ENCODE assay signal across 8 cellular contexts in the genomic region with DNA sequence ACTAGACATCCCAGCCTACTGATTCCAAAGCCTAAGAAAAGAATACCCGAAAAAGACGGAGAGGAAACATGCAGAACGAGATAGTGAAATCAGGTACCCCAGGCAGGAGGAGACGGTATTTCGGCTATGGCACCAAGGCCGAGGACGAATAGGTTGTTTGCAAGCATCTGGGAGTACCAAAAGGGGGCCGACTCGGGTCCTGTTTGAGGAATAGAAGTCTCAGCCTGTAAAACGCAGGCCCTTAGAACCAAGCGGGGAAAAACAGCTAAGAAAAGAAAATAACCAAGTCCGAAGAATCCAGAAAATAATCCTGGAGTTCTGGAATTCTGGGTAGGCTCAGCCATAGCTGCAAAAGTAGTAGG. TPM values are rescaled to one million over a fixed set of nuclear protein-coding genes. Genes with fewer than 3 reads are reported as not detected.
DNase-seq lines count a peak whose midpoint lies in the region; ATAC-seq and TF ChIP-seq lines count a peak whose summit lies in the region.

No MANE protein-coding gene starts in this region.

- no peak for ATAC-seq in natural killer cell

- DNase-seq in GM23248 (peak; percentile 54), SJCRH30 (no peak), dermis blood vessel endothelial cell (peak; percentile 39), natural killer cell (no peak), NCI-H128 (lab: John Stamatoyannopoulos, UW; ENCODE audit: unreplicated experiment) (no peak), cerebellar cortex (ENCODE audit: low spot score) (no peak), GM19240 (ENCODE audit: insufficient read length, low spot score) (no peak), amniotic stem cell (lab: John Stamatoyannopoulos, UW) (no peak)

- peaks cover 15% of the 10 kb centered on the region for H3K4me1 ChIP-seq in GM23248 (ENCODE audit: insufficient read depth)
- H3K4me1 ChIP-seq in SJCRH30: no peaks in the 10 kb centered on the region

- peak overlapping the region; percentile 96 for H3K4me2 ChIP-seq in GM23248 (ENCODE audit: unreplicated experiment)

- H3K4me3 ChIP-seq in GM23248 (peak overlapping the region; percentile 99), SJCRH30 (peak overlapping the region; percentile 79)

- H3K36me3 Mint-ChIP-seq in natural killer cell: peaks cover 9% of the 10 kb centered on the region

- intact Hi-C loops in natural killer cell (cut with micrococcal nuclease): no loop called here

- H3K9me3 ChIP-seq in GM23248 (ENCODE audit: low read depth): no peaks in the 10 kb centered on the region
- no peaks in the 10 kb centered on the region for H3K9me3 ChIP-seq in SJCRH30 (replicated peaks)

- peak overlapping the region; percentile 96 for H2AFZ ChIP-seq in GM23248

- peak overlapping the region; percentile 97 to 98 for H3K27ac Mint-ChIP-seq in natural killer cell

- peaks cover 18% of the 10 kb centered on the region; the same call in 1 of the 2 replicates for H3K36me3 ChIP-seq in GM23248 (ENCODE audit: low read depth)
- peaks cover 26% of the 10 kb centered on the region for H3K36me3 ChIP-seq in SJCRH30

- H3K79me2 ChIP-seq in GM23248 (ENCODE audit: insufficient read depth): peaks cover 25% of the 10 kb centered on the region

- no peaks in the 10 kb centered on the region for H3F3A ChIP-seq in GM23248 (ENCODE audit: insufficient read depth)

- H3K27ac ChIP-seq in GM23248: peak overlapping the region; percentile 92
- H3K27ac ChIP-seq in SJCRH30: peak overlapping the region; percentile 97

- 0 to 2% methylated on average over 12 of the region's 12 CpGs for WGBS in GM23248 (ENCODE audit: low coverage in 1 of 2, low lambda C conversion rate in 2 of 2, missing lambda C conversion rate in 2 of 2), 2 experiments

- in situ Hi-C loops in GM23248 (cut with MboI): loop anchor here (5.0 to 10.0 kb wide), 2 partner anchors 65 to 138 kb away; partner anchors contain the start of gene TAC4

- H3K9ac ChIP-seq in GM23248: peak overlapping the region; percentile 97

- no peaks in the 10 kb centered on the region for H3K9me2 ChIP-seq in GM23248 (ENCODE audit: insufficient read depth)

- H3K4me3 Mint-ChIP-seq in natural killer cell: peak overlapping the region; percentile 96

- no peak for TF ChIP-seq CTCF in natural killer cell (IDR thresholded peaks at IDR 0.05)

- H3K9me3 Mint-ChIP-seq in natural killer cell: no peaks in the 10 kb centered on the region

- H3K27me3 ChIP-seq in GM23248 (replicated peaks; ENCODE audit: insufficient read depth) (no peaks in the 10 kb centered on the region), SJCRH30 (no peaks in the 10 kb centered on the region)

- no peaks in the 10 kb centered on the region for H4K20me1 ChIP-seq in GM23248 (ENCODE audit: insufficient read depth)

- peaks cover 53 to 57% of the 10 kb centered on the region in 2 donors for H3K4me1 Mint-ChIP-seq in natural killer cell

- H3K27me3 Mint-ChIP-seq in natural killer cell (ENCODE audit: low read depth in 2 of 2): no peaks in the 10 kb centered on the region

RNA-seq across cellular contexts. Expression of gene SLC35B1, which starts 0.5 kb away (rescaled TPM):
- 38.3 and 71.7 TPM in 2 replicates for total RNA-seq in GM23248 (2014; rRNA removed; shearing (Covaris generic))
- polyA plus RNA-seq in GM23248 (2016; fragmentation: Nextera tagmentation; extraction: Ambion mirVana): 66.5 and 70.3 TPM in 2 replicates
- 48.9 and 52.2 TPM in 2 replicates for total RNA-seq in SJCRH30 (2014; rRNA removed; shearing (Covaris generic))
- 56.9 and 58.9 TPM in 2 replicates for total RNA-seq in dermis blood vessel endothelial cell
- total RNA-seq in natural killer cell: 100 to 1,000 TPM in 1 of 3 donors, 10 to 100 TPM in 2; 74.0 to 121 (median 90.2) TPM

RNA-seq across cellular contexts. Expression of gene SPOP, which starts 29.3 kb away (rescaled TPM):
- total RNA-seq in GM23248 (2014; rRNA removed; shearing (Covaris generic)): 40.5 and 69.8 TPM in 2 replicates
- 64.1 and 66.0 TPM in 2 replicates for polyA plus RNA-seq in GM23248 (2016; fragmentation: Nextera tagmentation; extraction: Ambion mirVana)
- total RNA-seq in SJCRH30 (2014; rRNA removed; shearing (Covaris generic)): 31.3 and 33.0 TPM in 2 replicates
- total RNA-seq in dermis blood vessel endothelial cell (127 and 144 TPM in 2 replicates), natural killer cell (10 to 100 TPM; 45.4 to 56.5 (median 54.7) TPM)

RNA-seq across cellular contexts. Expression of gene FAM117A, which starts 56.7 kb away (rescaled TPM):
- 4.0 and 10.2 TPM in 2 replicates for total RNA-seq in GM23248 (2014; rRNA removed; shearing (Covaris generic))
- polyA plus RNA-seq in GM23248 (2016; fragmentation: Nextera tagmentation; extraction: Ambion mirVana): 1.8 and 2.1 TPM in 2 replicates
- total RNA-seq in SJCRH30 (2014; rRNA removed; shearing (Covaris generic)): 9.2 and 10.1 TPM in 2 replicates
- total RNA-seq in dermis blood vessel endothelial cell: 15.5 and 25.4 TPM in 2 replicates
- total RNA-seq in natural killer cell: 10 to 100 TPM; 55.2 to 88.4 (median 79.2) TPM

Comparison
In these comparisons a context has a peak if more than half of its experiments do, and no peak if none do; other contexts are left out.
1. DNase-seq: peak in GM23248 (single experiment) and dermis blood vessel endothelial cell (single experiment); none in SJCRH30 (0 of 2), natural killer cell (single experiment), NCI-H128 (single experiment), cerebellar cortex (single experiment), GM19240 (single experiment) and amniotic stem cell (single experiment).